In genomic region chr22:38699143-38699542, GRCh38 we compare ENCODE assay signal across 9 cellular contexts. TPM values are rescaled to one million over a fixed set of nuclear protein-coding genes. Genes with fewer than 3 reads are reported as not detected.
A peak's percentile ranks its signal among the peaks of the same experiment; 100 is the strongest.
DNase-seq lines count a peak whose midpoint lies in the region; ATAC-seq and TF ChIP-seq lines count a peak whose summit lies in the region.
"Had no signal": no experiment of that assay in that cellular context is flagged by ENCODE, and none has a peak within 500 bp of the region (broad histone marks: within the 10 kb centered on the region; RNA-seq: fewer than 3 reads in every experiment).

No MANE protein-coding gene starts in this region.

- H3K9me3 ChIP-seq in DOHH2 (ENCODE audit: control insufficient read depth, insufficient read depth, low read length) (no peaks in the 10 kb centered on the region), RWPE2 (ENCODE audit: severe bottlenecking) (no peaks in the 10 kb centered on the region), prostate gland (no peaks in the 10 kb centered on the region)

- peak overlapping the region; percentile 93 for H3K4me2 ChIP-seq in DOHH2 (ENCODE audit: low read length)

- peaks cover 62% of the 10 kb centered on the region for H3K4me1 ChIP-seq in DOHH2 (ENCODE audit: control insufficient read depth, low read length)
- H3K4me1 ChIP-seq in RWPE2 (ENCODE audit: insufficient read depth, poor library complexity, severe bottlenecking): peaks cover 29% of the 10 kb centered on the region
- H3K4me1 ChIP-seq in prostate gland (replicated peaks): peaks cover 7% of the 10 kb centered on the region

- H3K4me3 ChIP-seq in DOHH2 (ENCODE audit: low read length): peak overlapping the region; percentile 98
- H3K4me3 ChIP-seq in RWPE2 (ENCODE audit: severe bottlenecking): peak overlapping the region; percentile 79
- peak overlapping the region; percentile 73 for H3K4me3 ChIP-seq in epithelial cell of proximal tubule (ENCODE audit: low read depth, low read length)
- H3K4me3 ChIP-seq in prostate gland: peak overlapping the region; percentile 82 to 88

- peaks cover 75% of the 10 kb centered on the region for H3K79me2 ChIP-seq in DOHH2 (ENCODE audit: control insufficient read depth, low read length)

- H3K36me3 ChIP-seq in DOHH2 (ENCODE audit: control insufficient read depth, low read length) (peaks cover 49% of the 10 kb centered on the region), RWPE2 (ENCODE audit: low read depth) (peaks cover 39% of the 10 kb centered on the region), prostate gland (no peaks in the 10 kb centered on the region)

- ATAC-seq in RWPE2 (ENCODE audit: low read depth) (no peak), GM19463 (IDR thresholded peaks at IDR 0.05; ENCODE audit: unreplicated experiment) (no peak), HG03280 (IDR thresholded peaks at IDR 0.05; ENCODE audit: unreplicated experiment) (no peak)

- H3K27ac ChIP-seq in DOHH2 (ENCODE audit: low read depth, low read length): no peak overlapping the region
- H3K27ac ChIP-seq in RWPE2 (ENCODE audit: poor library complexity, severe bottlenecking): peak overlapping the region; percentile 75
- H3K27ac ChIP-seq in prostate gland: peak overlapping the region; percentile 99 to 100

- no peaks in the 10 kb centered on the region for H3K9me2 ChIP-seq in DOHH2 (replicated peaks; ENCODE audit: control insufficient read depth, low read length)

- H3K27me3 ChIP-seq in DOHH2 (ENCODE audit: control insufficient read depth, low read length): no peaks in the 10 kb centered on the region
- H3K27me3 ChIP-seq in RWPE2 (ENCODE audit: insufficient read depth, poor library complexity, severe bottlenecking): no peaks in the 10 kb centered on the region
- no peaks in the 10 kb centered on the region for H3K27me3 ChIP-seq in prostate gland (replicated peaks; ENCODE audit: insufficient read depth)

- DNase-seq in RWPE2 (ENCODE audit: low spot score) (no peak), epithelial cell of proximal tubule (ENCODE audit: low read depth) (no peak), prostate gland (ENCODE audit: low spot score) (no peak), AG08395 (ENCODE audit: low spot score) (no peak)
- DNase-seq in activated CD4-positive, CD25-positive, alpha-beta regulatory T cell treated with anti-CD3 and anti-CD28 coated beads, Interleukin-2, amount 50 U/mL, for 72 hours: no peak
- DNase-seq: T1000 had no signal

- TF ChIP-seq CTCF in DOHH2 (IDR thresholded peaks at IDR 0.05; ENCODE audit: low read depth, low read length, poor library complexity, severe bottlenecking): no peak
- TF ChIP-seq CTCF in RWPE2 (IDR thresholded peaks at IDR 0.05; ENCODE audit: poor library complexity, severe bottlenecking): no peak
- no peak for TF ChIP-seq CTCF in epithelial cell of proximal tubule (conservative IDR thresholded peaks at IDR 0.05; ENCODE audit: low read depth, low read length)
- no peak for TF ChIP-seq CTCF in prostate gland (IDR thresholded peaks at IDR 0.05)

- 41% methylated on average over 5 of the region's 5 CpGs for WGBS in prostate gland

- no peak for TF ChIP-seq POLR2A in prostate gland (IDR thresholded peaks at IDR 0.05)

- H3F3A ChIP-seq in DOHH2 (ENCODE audit: control insufficient read depth, insufficient read depth): peaks cover 16% of the 10 kb centered on the region

- intact Hi-C loops in prostate gland (cut with DNase I): no loop called here

- H4K20me1 ChIP-seq in DOHH2 (ENCODE audit: control insufficient read depth, insufficient read depth, low read depth, low read length): peaks cover 10% of the 10 kb centered on the region; the same call in 1 of the 2 replicates

RNA-seq across cellular contexts. Expression of gene JOSD1, which starts 1.6 kb away (rescaled TPM):
- total RNA-seq in epithelial cell of proximal tubule (70.9 and 89.6 TPM in 2 replicates), prostate gland (10 to 100 TPM; 56.7 to 69.2 TPM)

RNA-seq across cellular contexts. Expression of gene GTPBP1, which starts 6.6 kb away (rescaled TPM):
- total RNA-seq in epithelial cell of proximal tubule: 27.8 and 36.2 TPM in 2 replicates
- total RNA-seq in prostate gland: 10 to 100 TPM; 61.9 to 74.5 TPM

RNA-seq across cellular contexts. Expression of gene TOMM22, which starts 17.4 kb away (rescaled TPM):
- total RNA-seq in epithelial cell of proximal tubule (67.6 and 99.6 TPM in 2 replicates), prostate gland (10 to 100 TPM; 44.5 to 50.8 TPM)

RNA-seq across cellular contexts. Expression of gene CBY1, which starts 42.7 kb away (rescaled TPM):
- total RNA-seq in epithelial cell of proximal tubule: 26.1 and 28.9 TPM in 2 replicates
- total RNA-seq in prostate gland: 10 to 100 TPM; 24.7 to 41.0 TPM

RNA-seq across cellular contexts. Expression of gene FAM227A, which starts 43.0 kb away (rescaled TPM):
- 1.0 and 2.0 TPM in 2 replicates for total RNA-seq in epithelial cell of proximal tubule
- total RNA-seq in prostate gland: 1 to 10 TPM; 1.0 to 2.2 TPM
